Comparison of ENCODE assay signal across 8 cellular contexts in genomic region chr21:39347537-39347936, GRCh38. TPM values are rescaled to one million over a fixed set of nuclear protein-coding genes. Genes with fewer than 3 reads are reported as not detected.
DNase-seq lines count a peak whose midpoint lies in the region; ATAC-seq and TF ChIP-seq lines count a peak whose summit lies in the region.

No MANE protein-coding gene starts in this region.

- TF ChIP-seq CTCF in GM12865 (IDR thresholded peaks at IDR 0.05; ENCODE audit: insufficient read depth, low read depth, low read length, missing control alignments) (no peak), RWPE2 (IDR thresholded peaks at IDR 0.05; ENCODE audit: poor library complexity, severe bottlenecking) (no peak), esophagus muscularis mucosa (IDR thresholded peaks at IDR 0.05) (no peak), prostate gland (IDR thresholded peaks at IDR 0.05) (no peak)

- ATAC-seq in RWPE2 (ENCODE audit: low read depth) (no peak), GM21526 (IDR thresholded peaks at IDR 0.05; ENCODE audit: low FRiP score, unreplicated experiment) (no peak)

- peaks cover 24% of the 10 kb centered on the region for H3K4me1 ChIP-seq in RWPE2 (ENCODE audit: insufficient read depth, poor library complexity, severe bottlenecking)
- peaks cover 19 to 51% (median 42%) of the 10 kb centered on the region in 4 donors for H3K4me1 ChIP-seq in esophagus muscularis mucosa
- peaks cover 6% of the 10 kb centered on the region for H3K4me1 ChIP-seq in prostate gland (replicated peaks)

- TF ChIP-seq POLR2A in esophagus muscularis mucosa (IDR thresholded peaks at IDR 0.05; ENCODE audit: low read depth) (no peak), prostate gland (IDR thresholded peaks at IDR 0.05) (peak; percentile 17)

- H3K27ac ChIP-seq in RWPE2 (ENCODE audit: poor library complexity, severe bottlenecking) = peak overlapping the region; percentile 92
- H3K27ac ChIP-seq in esophagus muscularis mucosa (replicated peaks in 1 of 4) = peak overlapping the region; percentile 91 to 95 (median 94)
- peak overlapping the region in 1 of 2 donors; percentile 97 for H3K27ac ChIP-seq in prostate gland

- H3K36me3 ChIP-seq in RWPE2 (ENCODE audit: low read depth) (peaks cover 56% of the 10 kb centered on the region), esophagus muscularis mucosa (peaks cover 0 to 28% (median 15%) of the 10 kb centered on the region in 4 donors), prostate gland (no peaks in the 10 kb centered on the region)

- 7% methylated on average over 10 of the region's 10 CpGs for WGBS in esophagus muscularis mucosa
- 6% methylated on average over 10 of the region's 10 CpGs for WGBS in prostate gland

- TF ChIP-seq EP300 in esophagus muscularis mucosa (IDR thresholded peaks at IDR 0.05) = no peak

- no peaks in the 10 kb centered on the region for H3K27me3 ChIP-seq in RWPE2 (ENCODE audit: insufficient read depth, poor library complexity, severe bottlenecking)
- no peaks in the 10 kb centered on the region for H3K27me3 ChIP-seq in esophagus muscularis mucosa
- no peaks in the 10 kb centered on the region for H3K27me3 ChIP-seq in prostate gland (replicated peaks; ENCODE audit: insufficient read depth)

- H3K9me3 ChIP-seq in RWPE2 (ENCODE audit: severe bottlenecking) = no peaks in the 10 kb centered on the region
- H3K9me3 ChIP-seq in esophagus muscularis mucosa = no peaks in the 10 kb centered on the region
- no peaks in the 10 kb centered on the region for H3K9me3 ChIP-seq in prostate gland

- intact Hi-C loops in esophagus muscularis mucosa (cut with DNase I) (loop anchor here (2.0 kb wide), 1 partner anchor 41 kb away; no protein-coding TSS in a partner anchor), prostate gland (cut with DNase I) (no loop called here)

- DNase-seq in GM12865 (ENCODE audit: low read depth) (no peak), RWPE2 (ENCODE audit: low spot score) (no peak), esophagus muscularis mucosa (ENCODE audit: extremely low spot score) (no peak), prostate gland (ENCODE audit: low spot score) (no peak), NCI-H1092 treated with DMSO at 0.1 percent for 48 hours (lab: John Stamatoyannopoulos, UW) (no peak), COLO829 (ENCODE audit: low spot score) (no peak)
- DNase-seq in stimulated activated CD4-positive, alpha-beta T cell treated with anti-CD3 and anti-CD28 coated beads, Interleukin-2, amount 100 ng/mL, for 48 hours = no peak

- H3K4me3 ChIP-seq in GM12865 (ENCODE audit: low read depth, low read length) = peak overlapping the region; percentile 74
- peak overlapping the region; percentile 100 for H3K4me3 ChIP-seq in RWPE2 (ENCODE audit: severe bottlenecking)
- H3K4me3 ChIP-seq in esophagus muscularis mucosa = peak overlapping the region; percentile 79 to 86 (median 84)
- peak overlapping the region; percentile 67 to 73 for H3K4me3 ChIP-seq in prostate gland

RNA-seq across cellular contexts. Expression of gene HMGN1, which starts 1.4 kb away (rescaled TPM):
- total RNA-seq in esophagus muscularis mucosa (10 to 100 TPM; 69.1 to 77.4 (median 72.1) TPM), prostate gland (100 to 1,000 TPM; 141 to 270 TPM)

RNA-seq across cellular contexts. Expression of gene BRWD1, which starts 34.1 kb away (rescaled TPM):
- total RNA-seq in esophagus muscularis mucosa (100 to 1,000 TPM in 1 of 4 donors, 10 to 100 TPM in 3; 55.0 to 104 (median 67.9) TPM), prostate gland (10 to 100 TPM; 43.2 to 83.8 TPM)
